Comparison of ENCODE assay signal across 18 cellular contexts in genomic region chr16:54126907-54127306, GRCh38.
DNase-seq lines count a peak whose midpoint lies in the region; ATAC-seq and TF ChIP-seq lines count a peak whose summit lies in the region.
"Had no signal": no experiment of that assay in that cellular context is flagged by ENCODE, and none has a peak within 500 bp of the region (broad histone marks: within the 10 kb centered on the region; RNA-seq: fewer than 3 reads in every experiment).

No MANE protein-coding gene starts in this region.

- no peak overlapping the region for H2AFZ ChIP-seq in DND-41 (ENCODE audit: low read depth, low read length)

- H3K36me3 ChIP-seq in DND-41 (ENCODE audit: insufficient read depth, low read length) (no peaks in the 10 kb centered on the region), endodermal cell (ENCODE audit: control insufficient read depth, insufficient read depth, low read length) (no peaks in the 10 kb centered on the region)
- H3K36me3 ChIP-seq: BE2C had no signal

- H3K36me3 Mint-ChIP-seq in activated naive CD4-positive, alpha-beta T cell treated with anti-CD3 and anti-CD28 coated beads, Interleukin-2, amount 10 ng/mL, durations not matched to agents 7 days and 5 days = no peaks in the 10 kb centered on the region
- H3K36me3 Mint-ChIP-seq in activated naive CD4-positive, alpha-beta T cell treated with anti-CD3 and anti-CD28 coated beads, Interleukin-2, amount 50 U/mL, for 72 hours = no peaks in the 10 kb centered on the region
- H3K36me3 Mint-ChIP-seq in endodermal cell (ENCODE audit: low read depth) = no peaks in the 10 kb centered on the region

- H3K4me3 Mint-ChIP-seq in activated naive CD4-positive, alpha-beta T cell treated with anti-CD3 and anti-CD28 coated beads, Interleukin-2, amount 10 ng/mL, durations not matched to agents 7 days and 5 days = no peak overlapping the region
- no peak overlapping the region for H3K4me3 Mint-ChIP-seq in endodermal cell
- H3K4me3 Mint-ChIP-seq: CD4-positive, CD25-positive, alpha-beta regulatory T cell had no signal

- H3K4me1 Mint-ChIP-seq in activated naive CD4-positive, alpha-beta T cell treated with anti-CD3 and anti-CD28 coated beads, Interleukin-2, amount 10 ng/mL, durations not matched to agents 7 days and 5 days = peaks cover 22% of the 10 kb centered on the region
- H3K4me1 Mint-ChIP-seq in endodermal cell = peaks cover 2% of the 10 kb centered on the region

- peak; percentile 29 for DNase-seq in activated naive CD4-positive, alpha-beta T cell treated with anti-CD3 and anti-CD28 coated beads, Interleukin-2, amount 10 ng/mL, durations not matched to agents 7 days and 5 days
- no peak for DNase-seq in activated naive CD4-positive, alpha-beta T cell treated with anti-CD3 and anti-CD28 coated beads, Interleukin-2, amount 50 U/mL, for 72 hours (ENCODE audit: low spot score in 2 of 2)
- DNase-seq in DND-41 (peak; percentile 81), endodermal cell (no peak), GM20000 (ENCODE audit: low spot score) (no peak), LoVo (ENCODE audit: low spot score) (no peak)
- peak; percentile 69 for DNase-seq in Jurkat, Clone E6-1 (ENCODE audit: low read depth, low spot score)
- DNase-seq: ACHN; BE2C; C1 segment of cervical spinal cord; CD8-positive, alpha-beta memory T cell; COR-L47; GDM1; GOT3; H7 had no signal

- no peak overlapping the region for H3K9ac ChIP-seq in DND-41 (ENCODE audit: low read depth, low read length)
- no peak overlapping the region for H3K9ac ChIP-seq in endodermal cell (ENCODE audit: extremely low read depth, low read length, poor library complexity, severe bottlenecking)

- no peak overlapping the region for H3K27ac Mint-ChIP-seq in activated naive CD4-positive, alpha-beta T cell treated with anti-CD3 and anti-CD28 coated beads, Interleukin-2, amount 10 ng/mL, durations not matched to agents 7 days and 5 days
- H3K27ac Mint-ChIP-seq in activated naive CD4-positive, alpha-beta T cell treated with anti-CD3 and anti-CD28 coated beads, Interleukin-2, amount 50 U/mL, for 72 hours = no peak overlapping the region
- peak overlapping the region; percentile 35 for H3K27ac Mint-ChIP-seq in endodermal cell

- 83% methylated on average over 3 to 4 of the region's 4 CpGs for WGBS in endodermal cell (ENCODE audit: insufficient coverage in 1 of 2, insufficient read length in 1 of 2), 2 experiments

- peaks cover 2% of the 10 kb centered on the region for H3K9me3 Mint-ChIP-seq in activated naive CD4-positive, alpha-beta T cell treated with anti-CD3 and anti-CD28 coated beads, Interleukin-2, amount 10 ng/mL, durations not matched to agents 7 days and 5 days
- peaks cover 0 to 10% of the 10 kb centered on the region in 2 donors for H3K9me3 Mint-ChIP-seq in activated naive CD4-positive, alpha-beta T cell treated with anti-CD3 and anti-CD28 coated beads, Interleukin-2, amount 50 U/mL, for 72 hours
- peaks cover 6% of the 10 kb centered on the region for H3K9me3 Mint-ChIP-seq in endodermal cell

- peaks cover 25% of the 10 kb centered on the region for H3K27me3 Mint-ChIP-seq in activated naive CD4-positive, alpha-beta T cell treated with anti-CD3 and anti-CD28 coated beads, Interleukin-2, amount 10 ng/mL, durations not matched to agents 7 days and 5 days
- H3K27me3 Mint-ChIP-seq in endodermal cell (ENCODE audit: insufficient read depth) = peaks cover 6% of the 10 kb centered on the region
- H3K27me3 Mint-ChIP-seq: CD4-positive, CD25-positive, alpha-beta regulatory T cell had no signal

- peak overlapping the region; percentile 70 for H3K27ac ChIP-seq in DND-41 (ENCODE audit: low read length)
- H3K27ac ChIP-seq in endodermal cell (ENCODE audit: low read depth, low read length) = no peak overlapping the region

- no peaks in the 10 kb centered on the region for H3K9me3 ChIP-seq in DND-41 (ENCODE audit: insufficient read depth, low read length, severe bottlenecking)
- H3K9me3 ChIP-seq in endodermal cell (ENCODE audit: control insufficient read depth, low read length) = peaks cover 4% of the 10 kb centered on the region
- H3K9me3 ChIP-seq: BE2C had no signal

- no peak for ATAC-seq in activated naive CD4-positive, alpha-beta T cell treated with anti-CD3 and anti-CD28 coated beads, Interleukin-2, amount 50 U/mL, for 72 hours
- ATAC-seq in DND-41 (ENCODE audit: insufficient read depth, low read depth) (peak; percentile 51), GM18868 (IDR thresholded peaks at IDR 0.05; ENCODE audit: unreplicated experiment) (no peak)
- ATAC-seq: HCT116 had no signal

- no peak overlapping the region for H3K4me3 ChIP-seq in DND-41 (ENCODE audit: low read depth in 1 of 2, low read length in 2 of 2)
- H3K4me3 ChIP-seq in Jurkat, Clone E6-1 (ENCODE audit: low read length) = no peak overlapping the region
- H3K4me3 ChIP-seq in endodermal cell (ENCODE audit: low read length) = no peak overlapping the region

- H4K20me1 ChIP-seq in DND-41 (ENCODE audit: insufficient read depth, low read length) = no peaks in the 10 kb centered on the region

- CTCF ChIA-PET in activated naive CD4-positive, alpha-beta T cell treated with anti-CD3 and anti-CD28 coated beads, Interleukin-2, amount 10 ng/mL, durations not matched to agents 7 days and 5 days (lab: Charles Lee) = no interaction called here

- H3K27me3 ChIP-seq in DND-41 (ENCODE audit: insufficient read depth, low read length, poor library complexity) (no peaks in the 10 kb centered on the region), endodermal cell (ENCODE audit: control insufficient read depth, insufficient read depth, low read length, poor library complexity, severe bottlenecking) (no peaks in the 10 kb centered on the region)
- H3K27me3 ChIP-seq: BE2C had no signal

- H3K4me2 ChIP-seq in DND-41 (ENCODE audit: insufficient read depth, low read length) = 0 out of 2 replicates have a peak overlapping the region, but pooled peaks have one; percentile 10

- H3K4me1 ChIP-seq in DND-41 (ENCODE audit: insufficient read depth, low read length) = peaks cover 75% of the 10 kb centered on the region
- no peaks in the 10 kb centered on the region for H3K4me1 ChIP-seq in endodermal cell (ENCODE audit: control insufficient read depth, insufficient read depth, low read length)

- no peaks in the 10 kb centered on the region for H3K79me2 ChIP-seq in DND-41 (ENCODE audit: insufficient read depth, low read length)

- TF ChIP-seq CTCF in DND-41 (IDR thresholded peaks at IDR 0.05; ENCODE audit: borderline replicate concordance, extremely low read depth, low read length, poor library complexity, severe bottlenecking) (no peak), endodermal cell (conservative IDR thresholded peaks at IDR 0.05) (no peak), GM20000 (IDR thresholded peaks at IDR 0.05; ENCODE audit: extremely low read depth, missing control alignments) (no peak)

Comparison
In these comparisons a context has a peak if more than half of its experiments do, and no peak if none do; other contexts are left out.
1. DNase-seq: peak in activated naive CD4-positive, alpha-beta T cell treated with anti-CD3 and anti-CD28 coated beads, Interleukin-2, amount 10 ng/mL, durations not matched to agents 7 days and 5 days (single experiment), DND-41 (single experiment) and Jurkat, Clone E6-1 (single experiment); none in activated naive CD4-positive, alpha-beta T cell treated with anti-CD3 and anti-CD28 coated beads, Interleukin-2, amount 50 U/mL, for 72 hours (0 of 2), endodermal cell (single experiment), GM20000 (single experiment) and LoVo (single experiment).